ENCODE assay signal across 14 cellular contexts in the genomic region with DNA sequence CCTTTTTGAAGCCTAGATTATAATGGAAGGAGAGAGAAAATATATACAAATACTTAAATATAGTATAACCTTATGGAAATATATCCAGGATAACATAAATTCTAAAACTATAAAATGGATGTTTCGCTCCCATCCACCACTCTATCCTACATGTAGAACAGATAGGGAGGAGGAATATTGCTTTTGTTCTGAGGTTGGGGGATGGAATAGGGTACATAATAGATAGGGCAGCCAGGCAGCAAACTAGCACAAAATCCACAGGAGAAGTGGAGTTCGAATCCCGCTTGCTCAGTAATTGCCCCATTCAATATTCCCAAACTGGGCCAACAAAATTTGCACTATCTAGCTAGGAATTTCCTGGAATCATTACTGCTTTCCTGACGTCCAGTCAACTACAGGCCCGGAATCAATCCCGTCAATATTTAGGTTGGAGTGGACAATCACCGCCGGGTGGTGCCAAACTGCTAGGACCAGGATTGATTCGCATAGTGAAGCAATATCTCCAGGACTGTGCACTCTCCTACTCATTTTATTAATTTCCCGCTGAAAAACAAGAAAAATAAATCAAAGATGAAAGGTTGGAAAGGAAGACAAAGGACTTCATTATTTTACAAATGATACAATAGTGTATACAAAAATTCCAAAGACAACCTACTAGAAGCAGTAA. TPM values are rescaled to one million over a fixed set of nuclear protein-coding genes. Genes with fewer than 3 reads are reported as not detected.
DNase-seq lines count a peak whose midpoint lies in the region; ATAC-seq and TF ChIP-seq lines count a peak whose summit lies in the region.
"Had no signal": no experiment of that assay in that cellular context is flagged by ENCODE, and none has a peak within 500 bp of the region (broad histone marks: within the 10 kb centered on the region; RNA-seq: fewer than 3 reads in every experiment).

No MANE protein-coding gene starts in this region.

- no peak overlapping the region for H3K4me3 ChIP-seq in heart right ventricle
- no peak overlapping the region for H3K4me3 ChIP-seq in right atrium auricular region
- H3K4me3 ChIP-seq in upper lobe of right lung = no peak overlapping the region
- H3K4me3 ChIP-seq: upper lobe of left lung had no signal

- H3K36me3 ChIP-seq in heart right ventricle = no peaks in the 10 kb centered on the region
- no peaks in the 10 kb centered on the region for H3K36me3 ChIP-seq in right atrium auricular region
- no peaks in the 10 kb centered on the region for H3K36me3 ChIP-seq in upper lobe of right lung
- H3K36me3 ChIP-seq: neutrophil, upper lobe of left lung had no signal

- CTCF ChIA-PET in WTC11 (lab: Charles Lee) = no interaction called here

- no peak overlapping the region for H3K4me3 Mint-ChIP-seq in WTC11

- in situ Hi-C loops in GM13976 (cut with MboI; ENCODE audit: low sequenced_read_pairs, unreplicated experiment) = no loop called here

- no peak for ATAC-seq in heart right ventricle
- 0 out of 2 replicates have a peak, but pooled peaks have one; percentile 24 for ATAC-seq in WTC11
- peak; percentile 69 for ATAC-seq in upper lobe of right lung

- H3K9me3 Mint-ChIP-seq in WTC11 = peaks cover 21% of the 10 kb centered on the region

- H3K27ac Mint-ChIP-seq in WTC11 = no peak overlapping the region

- TF ChIP-seq CTCF in heart right ventricle (IDR thresholded peaks at IDR 0.05) (peak in 5 of 9 donors; percentile 9 to 22 (median 16)), right atrium auricular region (IDR thresholded peaks at IDR 0.05) (peak in 1 of 2 donors; percentile 32), WTC11 (IDR thresholded peaks at IDR 0.05) (no peak), upper lobe of right lung (IDR thresholded peaks at IDR 0.05) (peak; percentile 36), GM13976 (IDR thresholded peaks at IDR 0.05; ENCODE audit: borderline replicate concordance, control extremely low read depth, extremely low read depth, insufficient read depth, missing control alignments) (no peak)

- peaks cover 0 to 9% (median 0%) of the 10 kb centered on the region in 9 donors for H3K4me1 ChIP-seq in heart right ventricle
- no peaks in the 10 kb centered on the region for H3K4me1 ChIP-seq in right atrium auricular region
- peaks cover 3% of the 10 kb centered on the region for H3K4me1 ChIP-seq in upper lobe of right lung

- peaks cover 32% of the 10 kb centered on the region for H3K4me1 Mint-ChIP-seq in WTC11

- H3K27ac ChIP-seq in heart right ventricle (no peak overlapping the region), right atrium auricular region (no peak overlapping the region), upper lobe of right lung (no peak overlapping the region)
- H3K27ac ChIP-seq: neutrophil, upper lobe of left lung had no signal

- H3K36me3 Mint-ChIP-seq in WTC11 = peaks cover 18% of the 10 kb centered on the region

- H3K27me3 Mint-ChIP-seq in WTC11 (ENCODE audit: low read depth) = 0 out of 2 replicates have a peak, but pooled peaks cover 4% of the 10 kb centered on the region

- peak in 1 of 2 donors; percentile 12 for DNase-seq in heart right ventricle
- no peak for DNase-seq in right atrium auricular region (ENCODE audit: low spot score)
- no peak for DNase-seq in WTC11 (ENCODE audit: low spot score)
- DNase-seq in iris pigment epithelial cell (ENCODE audit: low read depth) = peak; percentile 14
- DNase-seq in upper lobe of right lung = no peak
- DNase-seq in GM13976 (ENCODE audit: low spot score) = no peak
- DNase-seq in hippocampal formation (lab: John Stamatoyannopoulos, UW) = no peak
- no peak for DNase-seq in NCI-H2171 treated with DMSO at 0.1 percent for 48 hours (lab: John Stamatoyannopoulos, UW)
- DNase-seq: activated CD4-positive, alpha-beta T cell treated with anti-CD3 and anti-CD28 coated beads for 4 hours; activated effector memory CD4-positive, alpha-beta T cell treated with anti-CD3 and anti-CD28 coated beads, Interleukin-2, amount 50 U/mL, for 16 hours; NCI-H2107; SIG-M5; upper lobe of left lung had no signal

- intact Hi-C loops in heart right ventricle (cut with DNase I) = loop anchor here in 1 of 10 donors (5.0 kb wide), 1 partner anchor 57 kb away; no protein-coding TSS in a partner anchor
- intact Hi-C loops in upper lobe of right lung (cut with DNase I) = no loop called here

- no peaks in the 10 kb centered on the region for H3K9me3 ChIP-seq in heart right ventricle
- H3K9me3 ChIP-seq in right atrium auricular region = no peaks in the 10 kb centered on the region
- H3K9me3 ChIP-seq in upper lobe of right lung = no peaks in the 10 kb centered on the region
- H3K9me3 ChIP-seq: neutrophil, upper lobe of left lung had no signal

- 75 to 79% methylated on average over 10 of the region's 10 CpGs for WGBS in heart right ventricle, 2 donors

- POLR2A ChIA-PET in WTC11 (lab: Charles Lee) = no interaction called here

- no peaks in the 10 kb centered on the region for H3K27me3 ChIP-seq in heart right ventricle
- H3K27me3 ChIP-seq in right atrium auricular region = no peaks in the 10 kb centered on the region
- no peaks in the 10 kb centered on the region for H3K27me3 ChIP-seq in upper lobe of right lung
- H3K27me3 ChIP-seq: neutrophil, upper lobe of left lung had no signal

TF ChIP-seq in WTC11, 78 proteins besides CTCF, POLR2A, EP300 and RAD21 (continues in another document):
- TF ChIP-seq STAT6 (CRISPR knock-in tag; conservative IDR thresholded peaks at IDR 0.05; ENCODE audit: low read depth) (no peak), ZNF121 (CRISPR knock-in tag; IDR thresholded peaks at IDR 0.05) (no peak), ZNF138 (CRISPR knock-in tag; conservative IDR thresholded peaks at IDR 0.05) (no peak), E2F1 (CRISPR knock-in tag; IDR thresholded peaks at IDR 0.05) (no peak), EMX1 (CRISPR knock-in tag; IDR thresholded peaks at IDR 0.05) (no peak), IRF1 (CRISPR knock-in tag; IDR thresholded peaks at IDR 0.05) (no peak)
- TF ChIP-seq, protein P1, sequence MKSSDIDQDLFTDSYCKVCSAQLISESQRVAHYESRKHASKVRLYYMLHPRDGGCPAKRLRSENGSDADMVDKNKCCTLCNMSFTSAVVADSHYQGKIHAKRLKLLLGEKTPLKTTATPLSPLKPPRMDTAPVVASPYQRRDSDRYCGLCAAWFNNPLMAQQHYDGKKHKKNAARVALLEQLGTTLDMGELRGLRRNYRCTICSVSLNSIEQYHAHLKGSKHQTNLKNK (CRISPR knock-in tag; IDR thresholded peaks at IDR 0.05) = no peak
- TF ChIP-seq, protein P2, sequence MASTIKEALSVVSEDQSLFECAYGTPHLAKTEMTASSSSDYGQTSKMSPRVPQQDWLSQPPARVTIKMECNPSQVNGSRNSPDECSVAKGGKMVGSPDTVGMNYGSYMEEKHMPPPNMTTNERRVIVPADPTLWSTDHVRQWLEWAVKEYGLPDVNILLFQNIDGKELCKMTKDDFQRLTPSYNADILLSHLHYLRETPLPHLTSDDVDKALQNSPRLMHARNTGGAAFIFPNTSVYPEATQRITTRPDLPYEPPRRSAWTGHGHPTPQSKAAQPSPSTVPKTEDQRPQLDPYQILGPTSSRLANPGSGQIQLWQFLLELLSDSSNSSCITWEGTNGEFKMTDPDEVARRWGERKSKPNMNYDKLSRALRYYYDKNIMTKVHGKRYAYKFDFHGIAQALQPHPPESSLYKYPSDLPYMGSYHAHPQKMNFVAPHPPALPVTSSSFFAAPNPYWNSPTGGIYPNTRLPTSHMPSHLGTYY (CRISPR knock-in tag; IDR thresholded peaks at IDR 0.05) = no peak

RNA-seq across cellular contexts. Expression of gene PAPSS1, which starts 40.4 kb away (rescaled TPM):
- total RNA-seq in heart right ventricle (10 to 100 TPM in 7 of 10 donors, 1 to 10 TPM in 3; 8.5 to 18.9 (median 10.7) TPM), right atrium auricular region (10 to 100 TPM; 10.5 to 14.3 TPM), WTC11 (2021) (62.9 to 78.1 TPM (median 74.4 TPM) in 3 replicates), upper lobe of right lung (70.8 TPM)
- polyA plus RNA-seq in heart right ventricle = 10 to 100 TPM in 1 of 2 donors, 1 to 10 TPM in 1; 6.9 to 14.7 TPM

Comparison
In these comparisons a context has a peak if more than half of its experiments do, and no peak if none do; other contexts are left out.
1. ATAC-seq: peak in WTC11 (single experiment) and upper lobe of right lung (single experiment); none in heart right ventricle (0 of 8).
2. CTCF ChIP-seq: peak in heart right ventricle (5 of 9) and upper lobe of right lung (single experiment); none in WTC11 (single experiment) and GM13976 (single experiment).